Comparison of ENCODE assay signal across 10 cellular contexts in the genomic region with DNA sequence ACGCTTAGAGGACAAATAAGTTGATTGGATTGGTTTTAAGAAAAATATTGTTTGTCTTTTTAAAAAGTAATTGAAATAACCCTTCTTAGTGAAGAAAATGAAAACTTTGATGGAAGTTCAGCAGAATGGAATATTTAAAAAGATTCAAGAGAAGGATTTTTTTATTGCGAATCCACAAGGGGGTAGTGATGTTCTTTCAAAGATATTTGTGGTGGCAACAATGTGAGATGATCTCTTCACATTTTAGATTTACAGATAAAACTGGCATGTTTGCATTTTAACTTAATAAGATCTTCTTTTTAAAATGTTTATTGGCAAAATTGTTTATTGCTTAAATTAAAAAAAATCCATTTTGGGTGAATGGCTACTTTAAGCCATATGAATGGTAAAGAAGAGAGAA. TPM values are rescaled to one million over a fixed set of nuclear protein-coding genes. Genes with fewer than 3 reads are reported as not detected.
DNase-seq lines count a peak whose midpoint lies in the region; ATAC-seq and TF ChIP-seq lines count a peak whose summit lies in the region.
"Had no signal": no experiment of that assay in that cellular context is flagged by ENCODE, and none has a peak within 500 bp of the region (broad histone marks: within the 10 kb centered on the region; RNA-seq: fewer than 3 reads in every experiment).

No MANE protein-coding gene starts in this region.

- H3K36me3 ChIP-seq in psoas muscle (ENCODE audit: insufficient read depth in 1 of 2, low read depth in 1 of 2) = no peaks in the 10 kb centered on the region
- H3K36me3 ChIP-seq: neutrophil had no signal

- ATAC-seq in activated CD4-positive, alpha-beta T cell treated with anti-CD3 and anti-CD28 coated beads for 36 hours = no peak
- ATAC-seq in psoas muscle = peak in 1 of 4 donors; percentile 69
- no peak for ATAC-seq in HG02763 (IDR thresholded peaks at IDR 0.05; ENCODE audit: unreplicated experiment)

- no peaks in the 10 kb centered on the region for H3K27me3 ChIP-seq in psoas muscle (ENCODE audit: insufficient read depth in 3 of 3, low read length in 2 of 3)
- H3K27me3 ChIP-seq: neutrophil had no signal

- no peak overlapping the region for H3K27ac Mint-ChIP-seq in activated CD4-positive, alpha-beta T cell treated with anti-CD3 and anti-CD28 coated beads, Interleukin-2, amount 10 ng/mL, durations not matched to agents 7 days and 5 days
- no peak overlapping the region for H3K27ac Mint-ChIP-seq in activated CD4-positive, alpha-beta T cell treated with anti-CD3 and anti-CD28 coated beads for 36 hours
- no peak overlapping the region for H3K27ac Mint-ChIP-seq in endothelial cell (ENCODE audit: unreplicated experiment)

- intact Hi-C loops in activated CD4-positive, alpha-beta T cell treated with anti-CD3 and anti-CD28 coated beads for 36 hours (cut with DNase I, micrococcal nuclease) = loop anchor here (1.0 to 5.0 kb wide), 5 partner anchors 95 to 414 kb away; no protein-coding TSS in a partner anchor
- intact Hi-C loops in psoas muscle (cut with DNase I) = loop anchor here (2.0 to 5.0 kb wide), 6 partner anchors 99 to 853 kb away; no protein-coding TSS in a partner anchor

- H3K4me1 ChIP-seq in psoas muscle = peaks cover 27% of the 10 kb centered on the region

- H3K9me3 ChIP-seq in psoas muscle = no peaks in the 10 kb centered on the region
- H3K9me3 ChIP-seq: Caco-2, neutrophil had no signal

- H3K4me3 ChIP-seq in psoas muscle = no peak overlapping the region

- peaks cover 15% of the 10 kb centered on the region for H3K4me1 Mint-ChIP-seq in activated CD4-positive, alpha-beta T cell treated with anti-CD3 and anti-CD28 coated beads, Interleukin-2, amount 10 ng/mL, durations not matched to agents 7 days and 5 days
- H3K4me1 Mint-ChIP-seq in activated CD4-positive, alpha-beta T cell treated with anti-CD3 and anti-CD28 coated beads for 36 hours = peaks cover 27% of the 10 kb centered on the region
- peaks cover 4% of the 10 kb centered on the region for H3K4me1 Mint-ChIP-seq in endothelial cell (ENCODE audit: unreplicated experiment)

- H3K36me3 Mint-ChIP-seq in activated CD4-positive, alpha-beta T cell treated with anti-CD3 and anti-CD28 coated beads, Interleukin-2, amount 10 ng/mL, durations not matched to agents 7 days and 5 days (ENCODE audit: low read depth) = peaks cover 6% of the 10 kb centered on the region
- H3K36me3 Mint-ChIP-seq in activated CD4-positive, alpha-beta T cell treated with anti-CD3 and anti-CD28 coated beads for 36 hours (ENCODE audit: low read depth) = peaks cover 5% of the 10 kb centered on the region
- no peaks in the 10 kb centered on the region for H3K36me3 Mint-ChIP-seq in endothelial cell (ENCODE audit: low read depth, unreplicated experiment)

- no peak overlapping the region for H3K4me3 Mint-ChIP-seq in activated CD4-positive, alpha-beta T cell treated with anti-CD3 and anti-CD28 coated beads, Interleukin-2, amount 10 ng/mL, durations not matched to agents 7 days and 5 days
- H3K4me3 Mint-ChIP-seq in activated CD4-positive, alpha-beta T cell treated with anti-CD3 and anti-CD28 coated beads for 36 hours = no peak overlapping the region
- no peak overlapping the region for H3K4me3 Mint-ChIP-seq in endothelial cell (ENCODE audit: unreplicated experiment)

- H3K27me3 Mint-ChIP-seq in activated CD4-positive, alpha-beta T cell treated with anti-CD3 and anti-CD28 coated beads, Interleukin-2, amount 10 ng/mL, durations not matched to agents 7 days and 5 days = no peaks in the 10 kb centered on the region
- H3K27me3 Mint-ChIP-seq in activated CD4-positive, alpha-beta T cell treated with anti-CD3 and anti-CD28 coated beads for 36 hours = no peaks in the 10 kb centered on the region
- no peaks in the 10 kb centered on the region for H3K27me3 Mint-ChIP-seq in endothelial cell (ENCODE audit: unreplicated experiment)

- peak; percentile 37 for TF ChIP-seq CTCF in endothelial cell (IDR thresholded peaks at IDR 0.05; ENCODE audit: unreplicated experiment)
- TF ChIP-seq CTCF in psoas muscle (IDR thresholded peaks at IDR 0.05) = peak; percentile 53

- no peak overlapping the region for H3K27ac ChIP-seq in psoas muscle
- H3K27ac ChIP-seq in caudate nucleus (ENCODE audit: low read depth, low read length) = no peak overlapping the region
- H3K27ac ChIP-seq: neutrophil had no signal

- DNase-seq in activated CD4-positive, alpha-beta T cell treated with anti-CD3 and anti-CD28 coated beads, Interleukin-2, amount 10 ng/mL, durations not matched to agents 7 days and 5 days = peak; percentile 22
- DNase-seq in activated CD4-positive, alpha-beta T cell treated with anti-CD3 and anti-CD28 coated beads for 36 hours = no peak
- DNase-seq in NCI-H748 (lab: John Stamatoyannopoulos, UW; ENCODE audit: unreplicated experiment) (peak; percentile 6), endothelial cell (ENCODE audit: low spot score) (no peak), psoas muscle (no peak), caudate nucleus (lab: John Stamatoyannopoulos, UW) (no peak)
- no peak for DNase-seq in activated CD4-positive, CD25-positive, alpha-beta regulatory T cell (lab: John Stamatoyannopoulos, UW)

- POLR2A ChIA-PET in activated CD4-positive, alpha-beta T cell treated with anti-CD3 and anti-CD28 coated beads, Interleukin-2, amount 10 ng/mL, durations not matched to agents 7 days and 5 days (lab: Charles Lee) = no interaction called here
- POLR2A ChIA-PET in activated CD4-positive, alpha-beta T cell treated with anti-CD3 and anti-CD28 coated beads for 36 hours (lab: Charles Lee) = no interaction called here

- no peaks in the 10 kb centered on the region for H3K9me3 Mint-ChIP-seq in activated CD4-positive, alpha-beta T cell treated with anti-CD3 and anti-CD28 coated beads, Interleukin-2, amount 10 ng/mL, durations not matched to agents 7 days and 5 days
- H3K9me3 Mint-ChIP-seq in activated CD4-positive, alpha-beta T cell treated with anti-CD3 and anti-CD28 coated beads for 36 hours (ENCODE audit: low read depth) = no peaks in the 10 kb centered on the region
- H3K9me3 Mint-ChIP-seq in endothelial cell (ENCODE audit: unreplicated experiment) = no peaks in the 10 kb centered on the region

- CTCF ChIA-PET in activated CD4-positive, alpha-beta T cell treated with anti-CD3 and anti-CD28 coated beads, Interleukin-2, amount 10 ng/mL, durations not matched to agents 7 days and 5 days (lab: Charles Lee) = no interaction called here
- CTCF ChIA-PET in activated CD4-positive, alpha-beta T cell treated with anti-CD3 and anti-CD28 coated beads for 36 hours (lab: Charles Lee) = interaction anchor here (0.9 to 1.0 kb wide), 2 partner anchors 60 to 97 kb away, joined by 3 read pairs; no protein-coding TSS in a partner anchor

- WGBS in psoas muscle, 3 donors = 79 to 82% (median 82%) methylated on average over 2 of the region's 2 CpGs

RNA-seq across cellular contexts. Expression of a gene that starts 8.9 kb away (rescaled TPM):
- 10 to 100 TPM; 39.3 to 48.8 TPM for total RNA-seq in activated CD4-positive, alpha-beta T cell treated with anti-CD3 and anti-CD28 coated beads, Interleukin-2, amount 10 ng/mL, durations not matched to agents 7 days and 5 days
- 10 to 100 TPM; 62.3 to 76.7 TPM for total RNA-seq in activated CD4-positive, alpha-beta T cell treated with anti-CD3 and anti-CD28 coated beads for 36 hours
- total RNA-seq in endothelial cell (ENCODE audit: unreplicated experiment) = 87.3 TPM
- total RNA-seq in psoas muscle = 10 to 100 TPM; 64.6 to 76.5 (median 66.9) TPM
- 100 to 1,000 TPM in 2 of 3 donors, 10 to 100 TPM in 1; 88.3 to 206 (median 130) TPM for polyA plus RNA-seq in psoas muscle

Comparison
In these comparisons a context has a peak if more than half of its experiments do, and no peak if none do; other contexts are left out.
1. DNase-seq: peak in activated CD4-positive, alpha-beta T cell treated with anti-CD3 and anti-CD28 coated beads, Interleukin-2, amount 10 ng/mL, durations not matched to agents 7 days and 5 days (single experiment) and NCI-H748 (single experiment); none in activated CD4-positive, alpha-beta T cell treated with anti-CD3 and anti-CD28 coated beads for 36 hours (single experiment), endothelial cell (single experiment), psoas muscle (0 of 2), caudate nucleus (0 of 61) and activated CD4-positive, CD25-positive, alpha-beta regulatory T cell (0 of 4).